8 cellular contexts compared by ENCODE assay signal in genomic region chr1:19209439-19209989, GRCh38. TPM values are rescaled to one million over a fixed set of nuclear protein-coding genes. Genes with fewer than 3 reads are reported as not detected.
DNase-seq lines count a peak whose midpoint lies in the region; ATAC-seq and TF ChIP-seq lines count a peak whose summit lies in the region.

No MANE protein-coding gene starts in this region.

- H3K27ac Mint-ChIP-seq in activated naive CD4-positive, alpha-beta T cell treated with anti-CD3 and anti-CD28 coated beads, Interleukin-2, amount 50 U/mL, for 24 hours, result peak overlapping the region; percentile 97

- H3K36me3 Mint-ChIP-seq in activated naive CD4-positive, alpha-beta T cell treated with anti-CD3 and anti-CD28 coated beads, Interleukin-2, amount 50 U/mL, for 24 hours, result peaks cover 9% of the 10 kb centered on the region

- H3K27me3 ChIP-seq in heart left ventricle, result no peaks in the 10 kb centered on the region

- peaks cover 10 to 77% (median 62%) of the 10 kb centered on the region in 12 donors for H3K4me1 ChIP-seq in heart left ventricle

- TF ChIP-seq CTCF in HFF-Myc (IDR thresholded peaks at IDR 0.05; ENCODE audit: low read depth, low read length, missing control alignments) (no peak), heart left ventricle (IDR thresholded peaks at IDR 0.05) (no peak)

- H3K36me3 ChIP-seq in heart left ventricle, result peaks cover 0 to 20% (median 13%) of the 10 kb centered on the region in 9 donors

- H3K27me3 Mint-ChIP-seq in activated naive CD4-positive, alpha-beta T cell treated with anti-CD3 and anti-CD28 coated beads, Interleukin-2, amount 50 U/mL, for 24 hours, result no peaks in the 10 kb centered on the region

- H3K9me3 ChIP-seq in heart left ventricle, result no peaks in the 10 kb centered on the region

- peak overlapping the region; percentile 63 for H3K4me3 ChIP-seq in HFF-Myc (replicated peaks; ENCODE audit: low read depth, low read length)
- H3K4me3 ChIP-seq in heart left ventricle, result peak overlapping the region; percentile 69 to 95 (median 86)

- 0% methylated on average over 21 to 28 of the region's 28 CpGs for WGBS in heart left ventricle, 4 donors

- peak overlapping the region; percentile 96 for H3K4me3 Mint-ChIP-seq in activated naive CD4-positive, alpha-beta T cell treated with anti-CD3 and anti-CD28 coated beads, Interleukin-2, amount 50 U/mL, for 24 hours

- peak; percentile 5 to 51 (median 38) for ATAC-seq in heart left ventricle

- TF ChIP-seq POLR2A in heart left ventricle (IDR thresholded peaks at IDR 0.05), result no peak

- H3K27ac ChIP-seq in heart left ventricle, result peak overlapping the region; percentile 81 to 98 (median 94)

- peaks cover 75% of the 10 kb centered on the region for H3K4me1 Mint-ChIP-seq in activated naive CD4-positive, alpha-beta T cell treated with anti-CD3 and anti-CD28 coated beads, Interleukin-2, amount 50 U/mL, for 24 hours

- DNase-seq in NCI-H2227 (lab: John Stamatoyannopoulos, UW; ENCODE audit: unreplicated experiment) (peak; percentile 57), NCI-H2227 treated with DMSO at 0.1 percent for 48 hours (lab: John Stamatoyannopoulos, UW) (no peak), HFF-Myc (ENCODE audit: extremely low read depth, low read depth) (no peak), NCI-H69 (lab: John Stamatoyannopoulos, UW) (peak; percentile 32), heart left ventricle (peak in 3 of 5 donors; percentile 24 to 37 (median 37)), posterior vena cava (ENCODE audit: low spot score) (peak; percentile 83), NCI-H2029 treated with DMSO at 0.1 percent for 48 hours (lab: John Stamatoyannopoulos, UW) (no peak)

- intact Hi-C loops in heart left ventricle (cut with DNase I) (loop anchor here in 1 of 10 donors (5.0 kb wide), 1 partner anchor 33 kb away; no protein-coding TSS in a partner anchor), posterior vena cava (cut with DNase I) (no loop called here)

- no peaks in the 10 kb centered on the region for H3K9me3 Mint-ChIP-seq in activated naive CD4-positive, alpha-beta T cell treated with anti-CD3 and anti-CD28 coated beads, Interleukin-2, amount 50 U/mL, for 24 hours

RNA-seq across cellular contexts. Expression of gene UBR4, which starts 0.6 kb away (rescaled TPM):
- 100 to 1,000 TPM in 3 of 9 donors, 10 to 100 TPM in 6; 44.8 to 150 (median 94.4) TPM for total RNA-seq in heart left ventricle
- 10 to 100 TPM; 67.3 to 67.4 TPM for polyA plus RNA-seq in heart left ventricle
- 100 to 1,000 TPM; 111 to 120 TPM for total RNA-seq in posterior vena cava

RNA-seq across cellular contexts. Expression of gene EMC1, which starts 41.8 kb away (rescaled TPM):
- total RNA-seq in heart left ventricle, result 10 to 100 TPM; 23.4 to 54.5 (median 32.7) TPM
- polyA plus RNA-seq in heart left ventricle, result 10 to 100 TPM; 10.1 to 27.2 TPM
- total RNA-seq in posterior vena cava, result 10 to 100 TPM; 31.8 to 32.0 TPM

RNA-seq across cellular contexts. Expression of gene MRTO4, which starts 42.1 kb away (rescaled TPM):
- total RNA-seq in heart left ventricle, result 10 to 100 TPM in 6 of 9 donors, 1 to 10 TPM in 3; 8.3 to 17.4 (median 13.7) TPM
- polyA plus RNA-seq in heart left ventricle, result 10 to 100 TPM; 19.3 to 56.3 TPM
- total RNA-seq in posterior vena cava, result 10 to 100 TPM; 20.3 to 24.3 TPM

Comparison
In these comparisons a context has a peak if more than half of its experiments do, and no peak if none do; other contexts are left out.
1. DNase-seq: peak in NCI-H2227 (single experiment), NCI-H69 (single experiment), heart left ventricle (3 of 5) and posterior vena cava (single experiment); none in NCI-H2227 treated with DMSO at 0.1 percent for 48 hours (single experiment), HFF-Myc (single experiment) and NCI-H2029 treated with DMSO at 0.1 percent for 48 hours (single experiment).